Comparison of ENCODE assay signal across 1 cellular context in genomic region chr12:48954061-48954460, GRCh38.
TF ChIP-seq lines count a peak whose summit lies in the region.

No MANE protein-coding gene starts in this region.

TF ChIP-seq in GM12878, 131 proteins besides CTCF, POLR2A, EP300 and RAD21:
- TF ChIP-seq STAT1 (conservative IDR thresholded peaks at IDR 0.05): no peak
- TF ChIP-seq NFXL1 (IDR thresholded peaks at IDR 0.05; ENCODE audit: borderline replicate concordance): no peak
- no peak for TF ChIP-seq NKRF (conservative IDR thresholded peaks at IDR 0.05)
- TF ChIP-seq ATF3 (IDR thresholded peaks at IDR 0.05; ENCODE audit: borderline replicate concordance, extremely low read depth, low read depth, low read length): no peak
- TF ChIP-seq CEBPB (IDR thresholded peaks at IDR 0.05; ENCODE audit: borderline replicate concordance in 1 of 2, low read depth in 2 of 2, low read length in 2 of 2): no peak
- no peak for TF ChIP-seq E4F1 (IDR thresholded peaks at IDR 0.05; ENCODE audit: borderline replicate concordance, partially characterized antibody)
- no peak for TF ChIP-seq KDM1A (IDR thresholded peaks at IDR 0.05; ENCODE audit: borderline replicate concordance)
- TF ChIP-seq ZNF24 (IDR thresholded peaks at IDR 0.05): no peak
- no peak for TF ChIP-seq BRCA1 (IDR thresholded peaks at IDR 0.05; ENCODE audit: low read depth, low read length)
- no peak for TF ChIP-seq RCOR1 (conservative IDR thresholded peaks at IDR 0.05; ENCODE audit: low read depth, low read length)
- TF ChIP-seq FOS (IDR thresholded peaks at IDR 0.05; ENCODE audit: borderline replicate concordance, extremely low read depth, insufficient read length): no peak
- TF ChIP-seq KAT2A (conservative IDR thresholded peaks at IDR 0.05; ENCODE audit: control insufficient read depth, low read depth, low read length): no peak
